In genomic region chr17:28570716-28571254, GRCh38 we compare ENCODE assay signal across 8 cellular contexts. TPM values are rescaled to one million over a fixed set of nuclear protein-coding genes. Genes with fewer than 3 reads are reported as not detected.
DNase-seq lines count a peak whose midpoint lies in the region; ATAC-seq, FAIRE-seq and TF ChIP-seq lines count a peak whose summit lies in the region.

No MANE protein-coding gene starts in this region.

- TF ChIP-seq CTCF in chondrocyte (IDR thresholded peaks at IDR 0.05) (no peak), lower leg skin (IDR thresholded peaks at IDR 0.05) (no peak)

- intact Hi-C loops in lower leg skin (cut with DNase I; ENCODE audit: low total_unique reads): no loop called here

- FAIRE-seq in RCC 7860 (lab: Jason Lieb, UNC): no peak

- peak overlapping the region; percentile 63 for H3K27ac Mint-ChIP-seq in chondrocyte (ENCODE audit: unreplicated experiment)
- peak overlapping the region; percentile 93 for H3K27ac Mint-ChIP-seq in stimulated activated naive B cell treated with anti-CD40 and anti-IgM and Interleukin-4, amounts not matched to agents 10 μg/mL and 1 μg/mL and 100 μg/mL, for 72 hours

- no peaks in the 10 kb centered on the region for H3K27me3 Mint-ChIP-seq in chondrocyte (ENCODE audit: low read depth)
- H3K27me3 Mint-ChIP-seq in stimulated activated naive B cell treated with anti-CD40 and anti-IgM and Interleukin-4, amounts not matched to agents 10 μg/mL and 1 μg/mL and 100 μg/mL, for 72 hours: no peaks in the 10 kb centered on the region

- peaks cover 6% of the 10 kb centered on the region; the same call in 1 of the 2 replicates for H4K20me1 ChIP-seq in Karpas-422 (ENCODE audit: insufficient read depth, low read depth, low read length)

- peak overlapping the region; percentile 98 for H3K9ac ChIP-seq in Karpas-422 (ENCODE audit: low read length)

- no peaks in the 10 kb centered on the region for H3K9me3 ChIP-seq in Karpas-422 (ENCODE audit: low read length)

- no peaks in the 10 kb centered on the region for H3K27me3 ChIP-seq in Karpas-422 (ENCODE audit: low read length)

- peaks cover 63% of the 10 kb centered on the region for H3K4me1 ChIP-seq in Karpas-422 (ENCODE audit: low read length)

- WGBS in lower leg skin, 2 donors: 0 to 2% methylated on average over 29 of the region's 30 CpGs

- peaks cover 29% of the 10 kb centered on the region for H3K4me1 Mint-ChIP-seq in chondrocyte (ENCODE audit: low read depth)
- peaks cover 31 to 72% of the 10 kb centered on the region in 2 donors for H3K4me1 Mint-ChIP-seq in stimulated activated naive B cell treated with anti-CD40 and anti-IgM and Interleukin-4, amounts not matched to agents 10 μg/mL and 1 μg/mL and 100 μg/mL, for 72 hours

- H3K9me2 ChIP-seq in Karpas-422 (replicated peaks; ENCODE audit: insufficient read depth, low read length): no peaks in the 10 kb centered on the region

- ATAC-seq in GM21529 (IDR thresholded peaks at IDR 0.05; ENCODE audit: unreplicated experiment): peak; percentile 38
- ATAC-seq in stimulated activated naive B cell treated with anti-CD40 and anti-IgM and Interleukin-4, amounts not matched to agents 10 μg/mL and 1 μg/mL and 100 μg/mL, for 72 hours (replicated peaks): peak; percentile 38 to 39

- no peak for TF ChIP-seq POLR2A in lower leg skin (IDR thresholded peaks at IDR 0.05)

- H3K79me2 ChIP-seq in Karpas-422 (ENCODE audit: low read length): peaks cover 46% of the 10 kb centered on the region

- peak overlapping the region; percentile 74 for H3K4me2 ChIP-seq in Karpas-422 (ENCODE audit: low read depth, low read length, poor library complexity, severe bottlenecking)

- H3K27ac ChIP-seq in Karpas-422 (ENCODE audit: low read length): peak overlapping the region; percentile 58

- peaks cover 25% of the 10 kb centered on the region; the same call in 1 of the 2 replicates for H3K36me3 ChIP-seq in Karpas-422 (ENCODE audit: insufficient read depth, low read length)

- peak overlapping the region; percentile 84 for H3K4me3 Mint-ChIP-seq in chondrocyte (ENCODE audit: unreplicated experiment)
- peak overlapping the region; percentile 97 for H3K4me3 Mint-ChIP-seq in stimulated activated naive B cell treated with anti-CD40 and anti-IgM and Interleukin-4, amounts not matched to agents 10 μg/mL and 1 μg/mL and 100 μg/mL, for 72 hours

- peak; percentile 78 for DNase-seq in D341Med (ENCODE audit: low spot score)
- peak; percentile 76 for DNase-seq in Karpas-422
- DNase-seq in UCSD-AML1 (lab: John Stamatoyannopoulos, UW; ENCODE audit: unreplicated experiment): peak; percentile 42
- DNase-seq in chondrocyte (ENCODE audit: low spot score): peak; percentile 86
- no peak for DNase-seq in lower leg skin (ENCODE audit: low spot score in 2 of 2)
- DNase-seq in stimulated activated naive B cell treated with anti-CD40 and anti-IgM and Interleukin-4, amounts not matched to agents 10 μg/mL and 1 μg/mL and 100 μg/mL, for 72 hours: peak; percentile 21
- no peak for DNase-seq in RCC 7860 (ENCODE audit: low spot score)

- no peaks in the 10 kb centered on the region for H3K9me3 Mint-ChIP-seq in chondrocyte (ENCODE audit: low read depth)
- H3K9me3 Mint-ChIP-seq in stimulated activated naive B cell treated with anti-CD40 and anti-IgM and Interleukin-4, amounts not matched to agents 10 μg/mL and 1 μg/mL and 100 μg/mL, for 72 hours: peaks cover 0 to 2% of the 10 kb centered on the region in 2 donors

- H2AFZ ChIP-seq in Karpas-422 (ENCODE audit: low read length): peak overlapping the region; percentile 89

- H3K36me3 Mint-ChIP-seq in chondrocyte (ENCODE audit: low read depth): peaks cover 4% of the 10 kb centered on the region
- peaks cover 11 to 41% of the 10 kb centered on the region in 2 donors for H3K36me3 Mint-ChIP-seq in stimulated activated naive B cell treated with anti-CD40 and anti-IgM and Interleukin-4, amounts not matched to agents 10 μg/mL and 1 μg/mL and 100 μg/mL, for 72 hours

- H3K4me3 ChIP-seq in Karpas-422 (ENCODE audit: low read length): peak overlapping the region; percentile 97
- H3K4me3 ChIP-seq in lower leg skin (ENCODE audit: low read depth, poor library complexity, severe bottlenecking): peak overlapping the region; percentile 94

RNA-seq across cellular contexts. Expression of gene PIGS, which starts 0.5 kb away (rescaled TPM):
- 39.2 and 50.2 TPM in 2 replicates for total RNA-seq in Karpas-422 (2014; rRNA removed; shearing (Covaris generic); ENCODE audit: low replicate concordance)
- total RNA-seq in chondrocyte: 56.5 to 65.7 TPM (median 62.9 TPM) in 3 replicates
- 10 to 100 TPM; 57.6 to 84.0 (median 75.1) TPM for total RNA-seq in lower leg skin

RNA-seq across cellular contexts. Expression of gene ALDOC, which starts 5.9 kb away (rescaled TPM):
- 309 and 552 TPM in 2 replicates for total RNA-seq in Karpas-422 (2014; rRNA removed; shearing (Covaris generic); ENCODE audit: low replicate concordance)
- 3.9 to 9.5 TPM (median 8.0 TPM) in 3 replicates for total RNA-seq in chondrocyte
- total RNA-seq in lower leg skin: 100 to 1,000 TPM; 109 to 186 (median 138) TPM

RNA-seq across cellular contexts. Expression of gene UNC119, which starts 18.4 kb away (rescaled TPM):
- total RNA-seq in Karpas-422 (2014; rRNA removed; shearing (Covaris generic); ENCODE audit: low replicate concordance): 34.0 and 70.2 TPM in 2 replicates
- total RNA-seq in chondrocyte (19.8 to 24.9 TPM (median 24.1 TPM) in 3 replicates), lower leg skin (10 to 100 TPM; 41.2 to 41.6 (median 41.4) TPM)

RNA-seq across cellular contexts. Expression of gene SPAG5, which starts 28.0 kb away (rescaled TPM):
- total RNA-seq in Karpas-422 (2014; rRNA removed; shearing (Covaris generic); ENCODE audit: low replicate concordance): 51.0 and 58.1 TPM in 2 replicates
- total RNA-seq in chondrocyte: 10.3 to 20.3 TPM (median 12.9 TPM) in 3 replicates
- total RNA-seq in lower leg skin: 10 to 100 TPM in 1 of 4 donors, 1 to 10 TPM in 3; 4.0 to 12.4 (median 7.7) TPM

RNA-seq across cellular contexts. Expression of gene RSKR, which starts 43.2 kb away (rescaled TPM):
- total RNA-seq in Karpas-422 (2014; rRNA removed; shearing (Covaris generic); ENCODE audit: low replicate concordance): 25.5 and 33.5 TPM in 2 replicates
- total RNA-seq in chondrocyte (4.7 to 9.0 TPM (median 6.4 TPM) in 3 replicates), lower leg skin (1 to 10 TPM; 6.7 to 8.7 (median 6.9) TPM)

Comparison
In these comparisons a context has a peak if more than half of its experiments do, and no peak if none do; other contexts are left out.
1. DNase-seq: peak in D341Med (single experiment), Karpas-422 (single experiment), UCSD-AML1 (single experiment), chondrocyte (single experiment) and stimulated activated naive B cell treated with anti-CD40 and anti-IgM and Interleukin-4, amounts not matched to agents 10 μg/mL and 1 μg/mL and 100 μg/mL, for 72 hours (single experiment); none in lower leg skin (0 of 2) and RCC 7860 (single experiment).
2. RNA of gene ALDOC, which starts 5.9 kb away (total RNA-seq): 309 to 552 TPM in Karpas-422 and 109 to 186 TPM in lower leg skin; 3.9 to 9.5 TPM in chondrocyte; every median in the first group is over 10 times any median in the second.